In genomic region chr1:212451416-212452322, GRCh38 we compare ENCODE assay signal across 16 cellular contexts.
"Had no signal": no experiment of that assay in that cellular context is flagged by ENCODE, and none has a peak within 500 bp of the region (broad histone marks: within the 10 kb centered on the region; RNA-seq: fewer than 3 reads in every experiment).

No MANE protein-coding gene starts in this region.

- H3K4me1 Mint-ChIP-seq: activated naive CD8-positive, alpha-beta T cell treated with anti-CD3 and anti-CD28 coated beads, Interleukin-2, amount 50 U/mL, for 24 hours; T-cell had no signal

- H3K27ac Mint-ChIP-seq: activated B cell treated with CpG ODN at 0.5 μM for 24 hours; activated CD4-positive, alpha-beta memory T cell treated with anti-CD3 and anti-CD28 coated beads for 36 hours; activated naive CD4-positive, alpha-beta T cell treated with anti-CD3 and anti-CD28 coated beads for 36 hours; activated naive CD8-positive, alpha-beta T cell treated with anti-CD3 and anti-CD28 coated beads, Interleukin-2, amount 50 U/mL, for 24 hours; activated T-helper 2 cell treated with anti-CD3 and anti-CD28 coated beads, Interferon-gamma antibody, Interleukin-2, Interleukin-4, amounts not matched to agents 10 μg/mL and 5 μg/mL and 100 μg/mL, durations not matched to agents 14 hours and 24 hours and 36 hours; dendritic cell treated with granulocyte-macrophage colony-stimulating factor and Interleukin-4, amounts not matched to agents 40 ng/mL and 50 ng/mL, for 4 days; effector memory CD8-positive, alpha-beta T cell had no signal

- H3K36me3 ChIP-seq: breast epithelium had no signal

- H3K36me3 Mint-ChIP-seq: natural killer cell treated with Interleukin-12 subunit alpha and Interleukin-12 subunit beta and Interleukin-15 and Interleukin-18, amount 100 ng/mL, for 72 hours; T-cell had no signal

- ATAC-seq: activated naive CD8-positive, alpha-beta T cell treated with anti-CD3 and anti-CD28 coated beads, Interleukin-2, amount 50 U/mL, for 24 hours; effector memory CD8-positive, alpha-beta T cell; natural killer cell treated with Interleukin-12 subunit alpha and Interleukin-12 subunit beta and Interleukin-15 and Interleukin-18, amount 100 ng/mL, for 72 hours; stimulated activated naive CD8-positive, alpha-beta T cell treated with anti-CD3 and anti-CD28 coated beads, Interleukin-15, amount 100 ng/mL, for 72 hours; T-cell had no signal

- H3K27ac ChIP-seq: breast epithelium, testis had no signal

- H3K4me3 Mint-ChIP-seq: activated B cell treated with CpG ODN at 0.5 μM for 24 hours; activated CD4-positive, alpha-beta memory T cell treated with anti-CD3 and anti-CD28 coated beads for 36 hours; activated naive CD4-positive, alpha-beta T cell treated with anti-CD3 and anti-CD28 coated beads for 36 hours; activated naive CD8-positive, alpha-beta T cell treated with anti-CD3 and anti-CD28 coated beads, Interleukin-2, amount 50 U/mL, for 24 hours; dendritic cell treated with granulocyte-macrophage colony-stimulating factor and Interleukin-4, amounts not matched to agents 40 ng/mL and 50 ng/mL, for 4 days; effector memory CD8-positive, alpha-beta T cell; natural killer cell treated with Interleukin-12 subunit alpha and Interleukin-12 subunit beta and Interleukin-15 and Interleukin-18, amount 100 ng/mL, for 72 hours; stimulated activated naive CD8-positive, alpha-beta T cell treated with anti-CD3 and anti-CD28 coated beads, Interleukin-15, amount 100 ng/mL, for 72 hours; T-cell had no signal

- H3K4me1 ChIP-seq: breast epithelium, testis had no signal

- DNase-seq: activated B cell treated with CpG ODN at 0.5 μM for 24 hours; activated CD4-positive, alpha-beta memory T cell treated with anti-CD3 and anti-CD28 coated beads for 36 hours; activated CD4-positive, alpha-beta T cell treated with anti-CD3 and anti-CD28 coated beads for 4 hours; activated naive CD4-positive, alpha-beta T cell treated with anti-CD3 and anti-CD28 coated beads for 36 hours; activated naive CD8-positive, alpha-beta T cell treated with anti-CD3 and anti-CD28 coated beads, Interleukin-2, amount 50 U/mL, for 24 hours; cerebellar nuclear complex; effector memory CD8-positive, alpha-beta T cell; esophagus squamous epithelium; mesendoderm; stimulated activated naive CD8-positive, alpha-beta T cell treated with anti-CD3 and anti-CD28 coated beads, Interleukin-15, amount 100 ng/mL, for 72 hours; T-cell; testis had no signal

- H3K9me3 Mint-ChIP-seq: activated B cell treated with CpG ODN at 0.5 μM for 24 hours; activated CD4-positive, alpha-beta memory T cell treated with anti-CD3 and anti-CD28 coated beads for 36 hours; activated naive CD4-positive, alpha-beta T cell treated with anti-CD3 and anti-CD28 coated beads for 36 hours; activated naive CD8-positive, alpha-beta T cell treated with anti-CD3 and anti-CD28 coated beads, Interleukin-2, amount 50 U/mL, for 24 hours; activated T-helper 2 cell treated with anti-CD3 and anti-CD28 coated beads, Interferon-gamma antibody, Interleukin-2, Interleukin-4, amounts not matched to agents 10 μg/mL and 5 μg/mL and 100 μg/mL, durations not matched to agents 14 hours and 24 hours and 36 hours; dendritic cell treated with granulocyte-macrophage colony-stimulating factor and Interleukin-4, amounts not matched to agents 40 ng/mL and 50 ng/mL, for 4 days; effector memory CD8-positive, alpha-beta T cell; natural killer cell treated with Interleukin-12 subunit alpha and Interleukin-12 subunit beta and Interleukin-15 and Interleukin-18, amount 100 ng/mL, for 72 hours; stimulated activated naive CD8-positive, alpha-beta T cell treated with anti-CD3 and anti-CD28 coated beads, Interleukin-15, amount 100 ng/mL, for 72 hours; T-cell had no signal

- H3K4me3 ChIP-seq: breast epithelium, esophagus squamous epithelium, testis had no signal

- H3K27me3 ChIP-seq: breast epithelium, esophagus squamous epithelium, testis had no signal

- H3K9me3 ChIP-seq: breast epithelium, esophagus squamous epithelium, testis had no signal

- H3K27me3 Mint-ChIP-seq: activated B cell treated with CpG ODN at 0.5 μM for 24 hours; activated CD4-positive, alpha-beta memory T cell treated with anti-CD3 and anti-CD28 coated beads for 36 hours; activated naive CD8-positive, alpha-beta T cell treated with anti-CD3 and anti-CD28 coated beads, Interleukin-2, amount 50 U/mL, for 24 hours; effector memory CD8-positive, alpha-beta T cell; stimulated activated naive CD8-positive, alpha-beta T cell treated with anti-CD3 and anti-CD28 coated beads, Interleukin-15, amount 100 ng/mL, for 72 hours; T-cell had no signal
